Comparison of ENCODE assay signal across 1 cellular context in the genomic region with DNA sequence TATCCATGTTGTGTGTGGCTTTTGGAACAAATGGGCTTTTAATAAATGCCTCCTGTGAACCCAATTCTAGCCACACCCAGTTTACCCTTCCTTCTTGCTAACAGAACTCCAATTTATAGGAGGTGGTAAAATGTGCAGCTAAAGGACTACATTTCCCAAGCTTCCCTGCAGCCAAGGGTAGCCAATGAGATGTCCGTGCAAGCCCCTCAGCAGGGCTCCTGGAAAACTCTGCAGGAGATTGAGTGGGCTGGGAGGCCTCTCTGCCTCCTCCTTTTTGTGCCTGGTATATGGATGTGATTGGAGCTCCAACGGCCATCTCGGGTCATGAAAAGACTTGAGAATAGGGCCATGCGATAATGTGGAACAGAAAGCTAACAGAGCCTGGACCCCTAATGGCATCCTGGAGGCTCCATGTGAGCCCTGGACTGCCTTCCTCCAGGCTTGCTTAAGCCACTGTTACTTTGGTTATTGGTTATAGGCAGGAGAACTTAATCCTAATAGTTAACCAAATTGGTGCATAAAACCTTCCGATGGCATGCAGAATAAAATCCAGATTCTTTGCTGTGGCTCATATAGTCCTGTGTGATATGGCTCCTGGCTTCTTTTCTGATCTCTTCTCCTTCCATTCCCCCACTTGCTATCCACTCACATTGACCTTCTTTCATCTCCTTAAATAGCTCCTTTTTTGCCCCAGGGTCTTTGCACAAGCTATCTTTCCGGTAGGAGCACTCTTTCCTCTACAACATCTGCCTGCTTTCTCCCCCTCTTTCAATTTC.
TF ChIP-seq lines count a peak whose summit lies in the region.

No MANE protein-coding gene starts in this region.

TF ChIP-seq in HEK293, 187 proteins besides CTCF, POLR2A, EP300 and RAD21 (continued from another document):
- no peak for TF ChIP-seq ATF2 (tag by site-specific recombination; IDR thresholded peaks at IDR 0.05; ENCODE audit: low read depth)
- TF ChIP-seq, protein P1, sequence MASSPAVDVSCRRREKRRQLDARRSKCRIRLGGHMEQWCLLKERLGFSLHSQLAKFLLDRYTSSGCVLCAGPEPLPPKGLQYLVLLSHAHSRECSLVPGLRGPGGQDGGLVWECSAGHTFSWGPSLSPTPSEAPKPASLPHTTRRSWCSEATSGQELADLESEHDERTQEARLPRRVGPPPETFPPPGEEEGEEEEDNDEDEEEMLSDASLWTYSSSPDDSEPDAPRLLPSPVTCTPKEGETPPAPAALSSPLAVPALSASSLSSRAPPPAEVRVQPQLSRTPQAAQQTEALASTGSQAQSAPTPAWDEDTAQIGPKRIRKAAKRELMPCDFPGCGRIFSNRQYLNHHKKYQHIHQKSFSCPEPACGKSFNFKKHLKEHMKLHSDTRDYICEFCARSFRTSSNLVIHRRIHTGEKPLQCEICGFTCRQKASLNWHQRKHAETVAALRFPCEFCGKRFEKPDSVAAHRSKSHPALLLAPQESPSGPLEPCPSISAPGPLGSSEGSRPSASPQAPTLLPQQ (tag by site-specific recombination; IDR thresholded peaks at IDR 0.05): no peak
- TF ChIP-seq ZNF529 (tag by site-specific recombination; IDR thresholded peaks at IDR 0.05; ENCODE audit: insufficient replicate concordance): no peak
